In genomic region chr17:32440722-32441121, GRCh38 we compare ENCODE assay signal across 25 cellular contexts.
"Had no signal": no experiment of that assay in that cellular context is flagged by ENCODE, and none has a peak within 500 bp of the region (broad histone marks: within the 10 kb centered on the region; RNA-seq: fewer than 3 reads in every experiment).

No MANE protein-coding gene starts in this region.

- H3K4me3 ChIP-seq: coronary artery, esophagus muscularis mucosa, gastroesophageal sphincter, heart left ventricle, hepatocyte, lung, mucosa of descending colon, prostate gland, right atrium auricular region, sigmoid colon, stomach, thyroid gland, vagina had no signal

- H3K9me3 Mint-ChIP-seq: natural killer cell treated with Interleukin-12 subunit alpha and Interleukin-12 subunit beta and Interleukin-15 and Interleukin-18, amount 100 ng/mL, for 72 hours; stimulated activated effector memory CD8-positive, alpha-beta T cell treated with anti-CD3 and anti-CD28 coated beads, Interleukin-12 subunit alpha, Interleukin-12 subunit beta, amount 100 ng/mL, for 72 hours had no signal

- H3K27ac ChIP-seq: coronary artery, esophagus muscularis mucosa, foreskin keratinocyte, gastroesophageal sphincter, heart left ventricle, hepatocyte, prostate gland, right atrium auricular region, sigmoid colon, stomach, thyroid gland, vagina had no signal

- H3K27ac Mint-ChIP-seq: memory B cell; naive B cell; natural killer cell treated with Interleukin-12 subunit alpha and Interleukin-12 subunit beta and Interleukin-15 and Interleukin-18, amount 100 ng/mL, for 72 hours; stimulated activated effector memory CD8-positive, alpha-beta T cell treated with anti-CD3 and anti-CD28 coated beads, Interleukin-12 subunit alpha, Interleukin-12 subunit beta, amount 100 ng/mL, for 72 hours had no signal

- H3K9me3 ChIP-seq: esophagus muscularis mucosa, gastroesophageal sphincter, heart left ventricle, mucosa of descending colon, prostate gland, right atrium auricular region, sigmoid colon, stomach, thyroid gland, vagina had no signal

- DNase-seq: dermis blood vessel endothelial cell; effector memory CD4-positive, alpha-beta T cell; foreskin keratinocyte; heart left ventricle; kidney; mucosa of descending colon; naive B cell; nucleus accumbens; sigmoid colon; stimulated activated CD4-positive, alpha-beta T cell treated with anti-CD3 and anti-CD28 coated beads, Interleukin-2, amount 100 ng/mL, for 24 hours; stimulated activated CD4-positive, alpha-beta T cell treated with anti-CD3 and anti-CD28 coated beads, Interleukin-4, amount 100 ng/mL, for 24 hours; stomach; thyroid gland had no signal

- H3K36me3 ChIP-seq: esophagus muscularis mucosa, gastroesophageal sphincter, heart left ventricle, prostate gland, right atrium auricular region, sigmoid colon, stomach, thyroid gland, vagina had no signal

- H3K27me3 ChIP-seq: esophagus muscularis mucosa, gastroesophageal sphincter, heart left ventricle, hepatocyte, right atrium auricular region, sigmoid colon, stomach, thyroid gland, vagina had no signal

- H3K4me2 ChIP-seq: hepatocyte had no signal

- H2AFZ ChIP-seq: hepatocyte had no signal

- H3K4me3 Mint-ChIP-seq: memory B cell; naive B cell; natural killer cell treated with Interleukin-12 subunit alpha and Interleukin-12 subunit beta and Interleukin-15 and Interleukin-18, amount 100 ng/mL, for 72 hours; stimulated activated effector memory CD8-positive, alpha-beta T cell treated with anti-CD3 and anti-CD28 coated beads, Interleukin-12 subunit alpha, Interleukin-12 subunit beta, amount 100 ng/mL, for 72 hours had no signal

- H3K27me3 Mint-ChIP-seq: natural killer cell treated with Interleukin-12 subunit alpha and Interleukin-12 subunit beta and Interleukin-15 and Interleukin-18, amount 100 ng/mL, for 72 hours had no signal

- ATAC-seq: foreskin keratinocyte; gastroesophageal sphincter; heart left ventricle; left lobe of liver; mucosa of descending colon; natural killer cell treated with Interleukin-12 subunit alpha and Interleukin-12 subunit beta and Interleukin-15 and Interleukin-18, amount 100 ng/mL, for 72 hours; stimulated activated effector memory CD8-positive, alpha-beta T cell treated with anti-CD3 and anti-CD28 coated beads, Interleukin-12 subunit alpha, Interleukin-12 subunit beta, amount 100 ng/mL, for 72 hours had no signal
